8 cellular contexts compared by ENCODE assay signal in genomic region chr19:1407662-1408299, GRCh38.
DNase-seq lines count a peak whose midpoint lies in the region; ATAC-seq and TF ChIP-seq lines count a peak whose summit lies in the region.

No MANE protein-coding gene starts in this region.

- no peaks in the 10 kb centered on the region for H3K36me3 ChIP-seq in effector memory CD4-positive, alpha-beta T cell (ENCODE audit: control insufficient read depth, insufficient read depth, low read length)
- peaks cover 3% of the 10 kb centered on the region for H3K36me3 ChIP-seq in neutrophil

- ATAC-seq in GM18868 (IDR thresholded peaks at IDR 0.05; ENCODE audit: unreplicated experiment) (peak; percentile 33), HG02970 (IDR thresholded peaks at IDR 0.05; ENCODE audit: low FRiP score, unreplicated experiment) (peak; percentile 26)

- no peaks in the 10 kb centered on the region for H3K9me3 ChIP-seq in effector memory CD4-positive, alpha-beta T cell (ENCODE audit: control insufficient read depth, low read length)
- no peaks in the 10 kb centered on the region for H3K9me3 ChIP-seq in neutrophil

- DNase-seq in T-helper 22 cell (ENCODE audit: low read depth) (peak; percentile 32), NCI-H510A treated with DMSO at 0.1 percent for 48 hours (lab: John Stamatoyannopoulos, UW) (no peak), AML-193 (lab: John Stamatoyannopoulos, UW) (no peak), NCI-H2029 (lab: John Stamatoyannopoulos, UW) (no peak)
- peak; percentile 16 to 29 (median 29) for DNase-seq in effector memory CD4-positive, alpha-beta T cell

- H3K4me1 ChIP-seq in effector memory CD4-positive, alpha-beta T cell (ENCODE audit: control insufficient read depth, insufficient read depth, low read length, poor library complexity, severe bottlenecking): peaks cover 47% of the 10 kb centered on the region
- peaks cover 33 to 36% of the 10 kb centered on the region in 2 experiments for H3K4me1 ChIP-seq in neutrophil (ENCODE audit: control insufficient read depth in 1 of 2, insufficient read depth in 1 of 2, low read depth in 1 of 2, low read length in 1 of 2)

- peak overlapping the region; percentile 95 for H3K27ac ChIP-seq in effector memory CD4-positive, alpha-beta T cell (ENCODE audit: insufficient read depth, low read length, poor library complexity, severe bottlenecking)
- H3K27ac ChIP-seq in neutrophil: peak overlapping the region; percentile 82

- H3K27me3 ChIP-seq in effector memory CD4-positive, alpha-beta T cell (replicated peaks; ENCODE audit: control insufficient read depth, insufficient read depth, low read length, poor library complexity, severe bottlenecking): no peaks in the 10 kb centered on the region
- H3K27me3 ChIP-seq in neutrophil: peaks cover 12% of the 10 kb centered on the region

- TF ChIP-seq CTCF in neutrophil (IDR thresholded peaks at IDR 0.05): no peak

- peak overlapping the region; percentile 96 for H3K4me3 ChIP-seq in effector memory CD4-positive, alpha-beta T cell (ENCODE audit: insufficient read depth, low read depth, low read length, poor library complexity, severe bottlenecking)
- H3K4me3 ChIP-seq in neutrophil (ENCODE audit: low read depth in 1 of 2, low read length in 1 of 2): peak overlapping the region; percentile 64 to 77

Comparison
In these comparisons a context has a peak if more than half of its experiments do, and no peak if none do; other contexts are left out.
1. DNase-seq: peak in T-helper 22 cell (single experiment) and effector memory CD4-positive, alpha-beta T cell (3 of 3); none in NCI-H510A treated with DMSO at 0.1 percent for 48 hours (single experiment), AML-193 (0 of 2) and NCI-H2029 (single experiment).